Comparison of ENCODE assay signal across 20 cellular contexts in the genomic region with DNA sequence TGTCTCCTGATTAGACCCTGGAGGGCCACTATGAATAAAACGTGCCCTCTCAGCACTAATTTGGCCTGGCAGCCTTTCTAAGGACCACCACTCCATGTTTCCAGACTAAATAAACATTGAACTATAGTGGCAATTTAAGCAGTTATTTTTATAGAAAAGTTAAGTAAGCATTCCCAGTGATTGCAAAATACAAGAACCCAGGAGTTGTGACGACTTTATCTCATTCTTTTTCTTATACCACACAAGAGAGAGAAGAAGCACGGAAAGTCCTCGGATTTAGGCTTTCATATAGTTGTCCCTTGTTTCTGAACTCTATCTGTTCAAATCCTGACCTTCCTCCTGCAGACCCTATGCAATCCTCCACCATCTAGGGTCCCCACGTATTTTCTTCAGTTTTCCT.
"Had no signal": no experiment of that assay in that cellular context is flagged by ENCODE, and none has a peak within 500 bp of the region (broad histone marks: within the 10 kb centered on the region; RNA-seq: fewer than 3 reads in every experiment).

No MANE protein-coding gene starts in this region.

- H3K4me1 ChIP-seq: psoas muscle, testis, upper lobe of right lung, vagina had no signal

- H3K36me3 ChIP-seq: right lobe of liver, spleen, tibial nerve, upper lobe of right lung, vagina had no signal

- H3K4me3 ChIP-seq: coronary artery, lung, psoas muscle, right lobe of liver, spleen, testis, tibial nerve, upper lobe of right lung, vagina had no signal

- H3K27ac ChIP-seq: coronary artery, foreskin keratinocyte, psoas muscle, right lobe of liver, spleen, testis, tibial nerve, upper lobe of right lung, vagina had no signal

- DNase-seq: effector CD4-positive, alpha-beta T cell; foreskin keratinocyte; immature natural killer cell; kidney; left colon; left ventricle myocardium superior; naive B cell; psoas muscle; retina; right lobe of liver; spleen; stimulated activated CD4-positive, alpha-beta T cell treated with anti-CD3 and anti-CD28 coated beads, Interleukin-15, amount 100 ng/mL, for 24 hours; stimulated activated CD4-positive, alpha-beta T cell treated with anti-CD3 and anti-CD28 coated beads, Interleukin-1b, Interleukin-23, amount 100 ng/mL, for 48 hours; stimulated activated CD4-positive, alpha-beta T cell treated with anti-CD3 and anti-CD28 coated beads, Interleukin-4, amount 100 ng/mL, for 24 hours; testis; upper lobe of right lung had no signal

- H3K27me3 ChIP-seq: right lobe of liver, testis, tibial nerve, upper lobe of right lung, vagina had no signal

- H3K9me3 ChIP-seq: psoas muscle, right lobe of liver, spleen, testis, tibial nerve, upper lobe of right lung, vagina had no signal
